Comparison of ENCODE assay signal across 8 cellular contexts in genomic region chr5:144191998-144192397, GRCh38. TPM values are rescaled to one million over a fixed set of nuclear protein-coding genes. Genes with fewer than 3 reads are reported as not detected.
DNase-seq lines count a peak whose midpoint lies in the region; ATAC-seq and TF ChIP-seq lines count a peak whose summit lies in the region.

No MANE protein-coding gene starts in this region.

- no peaks in the 10 kb centered on the region for H3K27me3 ChIP-seq in Peyer's patch
- no peaks in the 10 kb centered on the region for H3K27me3 ChIP-seq in dorsolateral prefrontal cortex
- H3K27me3 ChIP-seq in mucosa of stomach (ENCODE audit: control insufficient read depth, insufficient read depth, low read length) = no peaks in the 10 kb centered on the region

- H3K4me3 ChIP-seq in Peyer's patch = no peak overlapping the region
- peak overlapping the region in 33 of 59 donors; percentile 0 to 56 (median 31) for H3K4me3 ChIP-seq in dorsolateral prefrontal cortex
- H3K4me3 ChIP-seq in mucosa of stomach (ENCODE audit: low read length) = no peak overlapping the region

- ATAC-seq in GM19351 (IDR thresholded peaks at IDR 0.05; ENCODE audit: unreplicated experiment) (peak; percentile 84), HG03196 (IDR thresholded peaks at IDR 0.05; ENCODE audit: unreplicated experiment) (peak; percentile 92)

- TF ChIP-seq CTCF in Peyer's patch (IDR thresholded peaks at IDR 0.05) (peak; percentile 48 to 83 (median 66)), dorsolateral prefrontal cortex (IDR thresholded peaks at IDR 0.05 in 54 of 56, conservative IDR thresholded peaks at IDR 0.05 in 2 of 56; ENCODE audit: low read depth in 1 of 56, partially characterized antibody in 56 of 56) (peak in 53 of 56 donors; percentile 11 to 61 (median 45))

- TF ChIP-seq POLR2A in Peyer's patch (IDR thresholded peaks at IDR 0.05) = no peak

- DNase-seq in NCI-H2107 treated with DMSO at 0.1 percent for 48 hours (lab: John Stamatoyannopoulos, UW; ENCODE audit: unreplicated experiment) (peak; percentile 45), NCI-H2107 (lab: John Stamatoyannopoulos, UW) (no peak), Peyer's patch (no peak), dorsolateral prefrontal cortex (no peak), nucleus accumbens (lab: John Stamatoyannopoulos, UW) (no peak)

- peaks cover 0 to 29% (median 10%) of the 10 kb centered on the region in 4 donors for H3K4me1 ChIP-seq in Peyer's patch
- peaks cover 18% of the 10 kb centered on the region for H3K4me1 ChIP-seq in mucosa of stomach (ENCODE audit: control insufficient read depth, insufficient read depth, low read length)

- H3K9ac ChIP-seq in mucosa of stomach (ENCODE audit: low read length) = peak overlapping the region; percentile 30

- H3K9me3 ChIP-seq in Peyer's patch (no peaks in the 10 kb centered on the region), mucosa of stomach (ENCODE audit: control insufficient read depth, low read length) (no peaks in the 10 kb centered on the region)

- peak overlapping the region in 3 of 4 donors; percentile 21 to 67 (median 53) for H3K27ac ChIP-seq in Peyer's patch
- peak overlapping the region in 2 of 59 donors; percentile 41 to 46 for H3K27ac ChIP-seq in dorsolateral prefrontal cortex

- H3K36me3 ChIP-seq in Peyer's patch (no peaks in the 10 kb centered on the region), mucosa of stomach (ENCODE audit: control insufficient read depth, insufficient read depth, low read length) (no peaks in the 10 kb centered on the region)

- intact Hi-C loops in dorsolateral prefrontal cortex (cut with DNase I) = no loop called here

RNA-seq across cellular contexts. Expression of gene KCTD16, which starts 21.3 kb away (rescaled TPM):
- total RNA-seq in Peyer's patch (1 to 10 TPM in 1 of 4 donors, under 1 TPM in 3; under 0.01 to 1.7 (median 0.18) TPM), dorsolateral prefrontal cortex (10 to 100 TPM; 21.1 to 86.8 (median 58.6) TPM)

RNA-seq across cellular contexts. Expression of gene YIPF5, which starts 21.5 kb away (rescaled TPM):
- total RNA-seq in Peyer's patch (10 to 100 TPM; 22.3 to 47.6 (median 34.9) TPM), dorsolateral prefrontal cortex (10 to 100 TPM; 17.9 to 67.8 (median 46.1) TPM)

Comparison
In these comparisons a context has a peak if more than half of its experiments do, and no peak if none do; other contexts are left out.
1. H3K4me3 ChIP-seq: peak in dorsolateral prefrontal cortex (33 of 59); none in Peyer's patch (0 of 4) and mucosa of stomach (single experiment).
2. RNA of gene KCTD16, which starts 21.3 kb away (total RNA-seq): 21.1 to 86.8 TPM in dorsolateral prefrontal cortex; under 0.01 to 1.7 TPM in Peyer's patch; every median in the first group is over 4 times any median in the second.